ENCODE assay signal across 11 cellular contexts in the genomic region with DNA sequence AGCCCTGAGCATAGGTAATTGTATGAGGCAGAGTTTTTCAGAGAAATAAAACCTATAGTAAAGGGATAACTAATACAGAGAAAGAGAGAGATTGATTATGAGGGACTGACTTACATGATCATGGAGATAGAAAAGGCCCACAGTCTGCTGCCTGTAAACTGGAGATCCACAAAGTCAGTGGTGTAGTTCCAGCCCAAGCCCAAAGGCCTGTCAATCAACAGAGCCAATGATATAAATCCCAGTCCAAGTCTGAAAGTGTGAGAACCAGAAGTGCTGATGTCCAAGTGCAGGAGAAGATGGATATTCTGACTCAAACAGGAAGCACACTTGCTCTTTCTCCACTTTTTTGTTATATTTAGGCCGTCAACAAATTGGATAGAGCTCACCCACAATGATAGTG.
"Had no signal": no experiment of that assay in that cellular context is flagged by ENCODE, and none has a peak within 500 bp of the region (broad histone marks: within the 10 kb centered on the region; RNA-seq: fewer than 3 reads in every experiment).

No MANE protein-coding gene starts in this region.

- H3K4me2 ChIP-seq: GM23338 had no signal

- DNase-seq: GM23248, GOT3, H7, H9, HCEC 1CT, HFFc6 had no signal

- H3K9me3 ChIP-seq: HAP-1 had no signal

- H3K4me3 ChIP-seq: GM23248, GM23338, HAP-1 had no signal

- H2AFZ ChIP-seq: GM23248, GM23338 had no signal

- H3K36me3 ChIP-seq: HAP-1 had no signal

- H3K4me1 ChIP-seq: HAP-1 had no signal

- H3K9ac ChIP-seq: GM23248 had no signal

- H3K27ac ChIP-seq: GM23248 had no signal

- ATAC-seq: GM23338, HCT116 had no signal

- FAIRE-seq: H1, H54 had no signal
